ENCODE assay signal across 1 cellular context in genomic region chr5:154260224-154260859, GRCh38.
TF ChIP-seq lines count a peak whose summit lies in the region.

No MANE protein-coding gene starts in this region.

TF ChIP-seq in WTC11, 78 proteins besides CTCF, POLR2A, EP300 and RAD21 (continued from another document):
- no peak for TF ChIP-seq PRDM15 (CRISPR knock-in tag; IDR thresholded peaks at IDR 0.05)
